Comparison of ENCODE assay signal across 8 cellular contexts in the genomic region with DNA sequence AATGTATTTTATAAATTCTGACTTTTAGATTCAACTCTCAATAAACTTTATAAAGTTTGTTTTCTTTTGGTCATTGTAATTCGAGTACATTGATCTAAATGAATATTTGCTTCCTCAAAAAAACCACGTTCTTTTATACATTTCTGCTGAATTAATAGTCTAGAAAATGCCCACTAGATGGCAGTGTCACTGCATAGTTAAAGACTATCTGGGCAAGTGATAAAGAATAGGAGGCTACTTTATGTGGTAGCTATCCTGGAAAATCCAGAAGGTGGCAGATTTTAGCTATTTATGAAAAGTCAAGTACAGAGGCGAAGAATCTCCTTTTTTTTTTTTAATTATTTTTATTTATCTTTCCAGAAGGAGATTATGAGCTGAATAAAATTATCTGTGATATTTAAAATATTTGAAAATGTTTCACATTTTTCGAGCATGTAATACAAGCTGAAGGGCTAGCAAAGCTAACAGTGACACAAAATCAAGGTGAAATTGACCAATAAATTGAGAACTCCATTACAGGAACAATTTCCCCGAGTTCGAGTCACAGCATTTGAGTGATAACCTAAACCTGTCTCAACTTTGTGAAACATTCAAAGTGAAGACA.
DNase-seq lines count a peak whose midpoint lies in the region; ATAC-seq and TF ChIP-seq lines count a peak whose summit lies in the region.

No MANE protein-coding gene starts in this region.

- H3K4me1 Mint-ChIP-seq in GM23338, result peaks cover 5% of the 10 kb centered on the region; the same call in 2 of the 3 replicates

- no peaks in the 10 kb centered on the region for H3F3A ChIP-seq in GM23338 (replicated peaks; ENCODE audit: low read depth)

- intact Hi-C loops in uterus (cut with DNase I; ENCODE audit: low total_unique reads), result no loop called here

- no peaks in the 10 kb centered on the region for H3K9me2 ChIP-seq in GM23338 (ENCODE audit: insufficient read depth)

- peak in 1 of 2 donors; percentile 21 for DNase-seq in activated naive CD4-positive, alpha-beta T cell treated with anti-CD3 and anti-CD28 coated beads, Interleukin-2, amount 50 U/mL, for 72 hours (ENCODE audit: low spot score in 2 of 2)
- DNase-seq in activated naive CD4-positive, alpha-beta T cell treated with anti-CD3 and anti-CD28 coated beads, Interleukin-2, amount 50 U/mL, for 16 hours, result no peak
- DNase-seq in GM23338 (ENCODE audit: low spot score) (peak; percentile 92), KBM-7 (peak; percentile 80), NOMO-1 treated with dmso at 0.1 percent for 144 hours (lab: John Stamatoyannopoulos, UW; ENCODE audit: unreplicated experiment) (peak; percentile 24), cardiac fibroblast (ENCODE audit: low read depth in 2 of 2) (peak; percentile 79 to 84), left lobe of liver (ENCODE audit: low spot score) (no peak), uterus (no peak)

- no peaks in the 10 kb centered on the region for H3K9me3 ChIP-seq in uterus

- no peak overlapping the region for H3K4me2 ChIP-seq in GM23338

- peaks cover 6% of the 10 kb centered on the region for H3K27me3 Mint-ChIP-seq in GM23338 (ENCODE audit: insufficient read depth, low read depth, poor library complexity)

- H3K36me3 ChIP-seq in GM23338 (ENCODE audit: insufficient read depth), result no peaks in the 10 kb centered on the region
- H3K36me3 ChIP-seq in uterus, result no peaks in the 10 kb centered on the region

- H3K4me3 ChIP-seq in GM23338 (no peak overlapping the region), cardiac fibroblast (replicated peaks in 1 of 2; ENCODE audit: low read depth in 2 of 2, low read length in 2 of 2) (no peak overlapping the region), uterus (no peak overlapping the region)

- no peak overlapping the region for H3K4me3 Mint-ChIP-seq in GM23338

- ATAC-seq in activated naive CD4-positive, alpha-beta T cell treated with anti-CD3 and anti-CD28 coated beads, Interleukin-2, amount 50 U/mL, for 72 hours, result peak; percentile 64 to 71
- ATAC-seq in GM23338, result peak; percentile 85
- peak; percentile 99 for ATAC-seq in left lobe of liver

- no peak overlapping the region for H2AFZ ChIP-seq in GM23338

- H3K9me3 Mint-ChIP-seq in activated naive CD4-positive, alpha-beta T cell treated with anti-CD3 and anti-CD28 coated beads, Interleukin-2, amount 50 U/mL, for 72 hours, result no peaks in the 10 kb centered on the region
- H3K9me3 Mint-ChIP-seq in GM23338, result peaks cover 3% of the 10 kb centered on the region; the same call in 1 of the 3 replicates

- peak; percentile 90 to 99 for TF ChIP-seq CTCF in GM23338 (conservative IDR thresholded peaks at IDR 0.05; ENCODE audit: low read depth in 2 of 2)
- peak; percentile 62 for TF ChIP-seq CTCF in cardiac fibroblast (IDR thresholded peaks at IDR 0.05; ENCODE audit: low read depth, low read length)
- peak; percentile 52 to 78 (median 62) for TF ChIP-seq CTCF in uterus (IDR thresholded peaks at IDR 0.05)

- peaks cover 5% of the 10 kb centered on the region; the same call in 1 of the 2 replicates for H3K4me1 ChIP-seq in GM23338 (ENCODE audit: insufficient read depth)
- no peaks in the 10 kb centered on the region for H3K4me1 ChIP-seq in uterus

- H3K79me2 ChIP-seq in GM23338 (replicated peaks; ENCODE audit: insufficient read depth), result no peaks in the 10 kb centered on the region

- H3K27me3 ChIP-seq in GM23338 (ENCODE audit: insufficient read depth), result no peaks in the 10 kb centered on the region
- no peaks in the 10 kb centered on the region for H3K27me3 ChIP-seq in uterus

- no peak for TF ChIP-seq POLR2A in uterus (IDR thresholded peaks at IDR 0.05)

- H3K27ac Mint-ChIP-seq in activated naive CD4-positive, alpha-beta T cell treated with anti-CD3 and anti-CD28 coated beads, Interleukin-2, amount 50 U/mL, for 72 hours, result no peak overlapping the region
- H3K27ac Mint-ChIP-seq in GM23338, result no peak overlapping the region

- H3K27ac ChIP-seq in GM23338 (ENCODE audit: low read depth), result no peak overlapping the region
- no peak overlapping the region for H3K27ac ChIP-seq in uterus

- H4K20me1 ChIP-seq in GM23338 (replicated peaks; ENCODE audit: insufficient read depth), result no peaks in the 10 kb centered on the region

- in situ Hi-C loops in KBM-7 (cut with MboI; ENCODE audit: low pct_unique_long_range_greater_than_20kb, low sequenced_read_pairs), result no loop called here

- H3K36me3 Mint-ChIP-seq in activated naive CD4-positive, alpha-beta T cell treated with anti-CD3 and anti-CD28 coated beads, Interleukin-2, amount 50 U/mL, for 72 hours, result no peaks in the 10 kb centered on the region
- 0 out of 3 replicates have a peak, but pooled peaks cover 4% of the 10 kb centered on the region for H3K36me3 Mint-ChIP-seq in GM23338 (ENCODE audit: low read depth)

TF ChIP-seq in GM23338, 12 proteins besides CTCF, POLR2A, EP300 and RAD21 (continues in another document):
- no peak for TF ChIP-seq ZNF331 (CRISPR knock-in tag; IDR thresholded peaks at IDR 0.05; ENCODE audit: low read depth)
- TF ChIP-seq ZNF462 (CRISPR knock-in tag; IDR thresholded peaks at IDR 0.05), result no peak
- TF ChIP-seq CREB1 (CRISPR knock-in tag; IDR thresholded peaks at IDR 0.05; ENCODE audit: low read depth), result no peak
- TF ChIP-seq ETS1 (IDR thresholded peaks at IDR 0.05), result no peak
- no peak for TF ChIP-seq EZH2phosphoT487 (IDR thresholded peaks at IDR 0.05; ENCODE audit: unreplicated experiment)

Comparison
In these comparisons a context has a peak if more than half of its experiments do, and no peak if none do; other contexts are left out.
1. DNase-seq: peak in GM23338 (single experiment), KBM-7 (single experiment), NOMO-1 treated with dmso at 0.1 percent for 144 hours (single experiment) and cardiac fibroblast (2 of 2); none in activated naive CD4-positive, alpha-beta T cell treated with anti-CD3 and anti-CD28 coated beads, Interleukin-2, amount 50 U/mL, for 16 hours (single experiment), left lobe of liver (single experiment) and uterus (0 of 2).
2. Peak in every context shown above with its lines, with median percentiles within 50 percentile points of each other: ATAC-seq and CTCF ChIP-seq.